ENCODE assay signal across 9 cellular contexts in the genomic region with DNA sequence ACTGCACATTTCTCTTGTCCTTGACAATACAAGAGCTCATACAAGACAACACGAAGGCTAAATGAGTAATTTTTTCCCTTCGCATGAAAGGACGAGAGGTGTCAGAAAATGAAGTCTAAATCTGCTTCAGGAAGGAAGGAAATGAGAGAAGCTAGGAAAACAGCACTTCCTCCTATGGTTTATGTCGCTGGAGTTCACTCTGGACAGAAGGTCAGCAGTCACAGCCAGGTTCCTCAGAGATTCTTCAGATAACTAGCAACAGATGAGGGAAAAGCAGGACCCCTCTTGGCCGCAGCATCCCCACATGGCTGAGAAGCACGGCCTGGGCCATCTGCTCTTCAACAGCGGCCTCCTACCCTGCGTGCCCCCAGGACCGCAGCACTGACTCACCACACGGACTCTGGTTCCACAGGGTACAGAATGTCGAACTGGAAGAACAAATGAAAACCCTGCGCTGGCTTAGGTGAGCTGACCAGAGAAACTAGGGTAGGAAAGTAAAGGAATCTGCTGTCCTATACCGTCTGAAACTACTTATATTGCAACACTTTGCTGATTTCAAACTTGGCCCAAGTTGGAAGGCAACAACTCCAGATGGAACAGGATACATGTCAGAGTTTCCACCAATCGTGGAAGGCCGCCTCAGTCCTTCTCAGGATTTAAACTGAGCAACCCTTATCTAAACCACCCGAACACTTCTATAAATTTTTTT. TPM values are rescaled to one million over a fixed set of nuclear protein-coding genes. Genes with fewer than 3 reads are reported as not detected.
DNase-seq lines count a peak whose midpoint lies in the region; ATAC-seq and TF ChIP-seq lines count a peak whose summit lies in the region.
"Had no signal": no experiment of that assay in that cellular context is flagged by ENCODE, and none has a peak within 500 bp of the region (broad histone marks: within the 10 kb centered on the region; RNA-seq: fewer than 3 reads in every experiment).

No MANE protein-coding gene starts in this region.

- TF ChIP-seq RAD21 in liver (IDR thresholded peaks at IDR 0.05) = peak in 1 of 2 donors; percentile 8

- no peak overlapping the region for H2AFZ ChIP-seq in mammary epithelial cell (ENCODE audit: low read depth, low read length)

- peaks cover 99% of the 10 kb centered on the region for H3K79me2 ChIP-seq in mammary epithelial cell (ENCODE audit: insufficient read depth, low read length)

- dilution Hi-C loops in mammary epithelial cell (cut with HindIII; ENCODE audit: low sequenced_read_pairs) = no loop called here

- H3K27me3 ChIP-seq in mammary epithelial cell (ENCODE audit: insufficient read depth, low read length) = no peaks in the 10 kb centered on the region
- no peaks in the 10 kb centered on the region for H3K27me3 ChIP-seq in liver (ENCODE audit: control insufficient read depth in 4 of 4, insufficient read depth in 4 of 4, low read length in 3 of 4)
- H3K27me3 ChIP-seq in tibial artery = no peaks in the 10 kb centered on the region

- H3K4me1 ChIP-seq in mammary epithelial cell (ENCODE audit: insufficient read depth, low read length) (peaks cover 24% of the 10 kb centered on the region), liver (ENCODE audit: control insufficient read depth in 4 of 4, insufficient read depth in 4 of 4, low read length in 3 of 4) (peaks cover 2 to 62% (median 40%) of the 10 kb centered on the region in 4 donors), tibial artery (peaks cover 0 to 14% (median 3%) of the 10 kb centered on the region in 4 donors)

- DNase-seq in mammary epithelial cell (no peak), tibial artery (peak in 1 of 2 donors; percentile 47)
- DNase-seq in stimulated activated naive CD4-positive, alpha-beta T cell treated with Interleukin-2 at 50 U/mL for 16 hours (lab: John Stamatoyannopoulos, UW) = no peak
- DNase-seq in activated effector memory CD4-positive, alpha-beta T cell treated with anti-CD3 and anti-CD28 coated beads, Interleukin-2, amount 50 U/mL, for 16 hours = no peak
- DNase-seq: H9 had no signal

- no peaks in the 10 kb centered on the region for H3K9me3 ChIP-seq in mammary epithelial cell (replicated peaks; ENCODE audit: insufficient read depth, low read length)
- H3K9me3 ChIP-seq in liver (ENCODE audit: control insufficient read depth in 4 of 4, low read length in 3 of 4) = no peaks in the 10 kb centered on the region
- H3K9me3 ChIP-seq in tibial artery = no peaks in the 10 kb centered on the region

- TF ChIP-seq CTCF in mammary epithelial cell (conservative IDR thresholded peaks at IDR 0.05 in 1 of 2, IDR thresholded peaks at IDR 0.05 in 1 of 2; ENCODE audit: extremely low read depth in 1 of 2, insufficient read depth in 1 of 2, low read depth in 1 of 2, low read length in 2 of 2) (no peak), liver (IDR thresholded peaks at IDR 0.05; ENCODE audit: low read depth, low read length, missing input control) (no peak), tibial artery (IDR thresholded peaks at IDR 0.05) (no peak)

- H4K20me1 ChIP-seq in mammary epithelial cell (ENCODE audit: insufficient read depth, low read length) = no peaks in the 10 kb centered on the region

- peaks cover 2% of the 10 kb centered on the region for H3K36me3 ChIP-seq in mammary epithelial cell (ENCODE audit: insufficient read depth, low read length)
- H3K36me3 ChIP-seq in liver (ENCODE audit: control insufficient read depth in 4 of 4, insufficient read depth in 3 of 4, low read depth in 1 of 4, low read length in 3 of 4) = no peaks in the 10 kb centered on the region
- no peaks in the 10 kb centered on the region for H3K36me3 ChIP-seq in tibial artery

- BruUV-seq in mammary epithelial cell (replicated peaks; lab: Mats Ljungman, UMichigan) = no TSS peak

- intact Hi-C loops in mammary epithelial cell (cut with micrococcal nuclease) = no loop called here
- intact Hi-C loops in tibial artery (cut with DNase I; ENCODE audit: low total_unique reads) = no loop called here

- H3K9ac ChIP-seq in mammary epithelial cell (ENCODE audit: insufficient read depth, low read length) (peak overlapping the region; percentile 49), liver (ENCODE audit: low read depth in 1 of 2, low read length in 2 of 2) (peak overlapping the region in 1 of 2 donors; percentile 47)

- ATAC-seq in HG03175 (IDR thresholded peaks at IDR 0.05; ENCODE audit: unreplicated experiment) (peak; percentile 60), GM21381 (IDR thresholded peaks at IDR 0.05; ENCODE audit: unreplicated experiment) (no peak), GM21423 (IDR thresholded peaks at IDR 0.05; ENCODE audit: unreplicated experiment) (no peak)

- CTCF ChIA-PET in mammary epithelial cell (lab: Charles Lee; ENCODE audit: low non-redundant PET) = interaction anchor here (1.1 kb wide), 1 partner anchor 62 kb away, joined by 3 read pairs; no protein-coding TSS in a partner anchor

- 95% methylated on average over 15 of the region's 16 CpGs for WGBS in mammary epithelial cell (ENCODE audit: low coverage, missing lambda C conversion rate)
- 66% methylated on average over 16 of the region's 16 CpGs for WGBS in liver

- H3K4me3 ChIP-seq in mammary epithelial cell (replicated peaks in 1 of 3; ENCODE audit: insufficient read depth in 1 of 3, low read depth in 2 of 3, low read length in 3 of 3) (no peak overlapping the region), liver (ENCODE audit: low read depth in 1 of 3, low read length in 3 of 3) (no peak overlapping the region), tibial artery (no peak overlapping the region)

- H3K27ac ChIP-seq in mammary epithelial cell (ENCODE audit: insufficient read depth, low read depth, low read length) = peak overlapping the region; percentile 96
- peak overlapping the region; percentile 58 to 73 for H3K27ac ChIP-seq in liver (ENCODE audit: low read depth in 1 of 2, low read length in 2 of 2)
- peak overlapping the region; percentile 31 to 56 for H3K27ac ChIP-seq in tibial artery

- H3K4me2 ChIP-seq in mammary epithelial cell (ENCODE audit: insufficient read depth, low read depth, low read length) = no peak overlapping the region

- in situ Hi-C loops in mammary epithelial cell (cut with MboI; ENCODE audit: low sequenced_read_pairs in 2 of 2) = no loop called here

TF ChIP-seq in liver, 16 proteins besides CTCF, POLR2A, EP300 and RAD21 (continues in another document):
- no peak for TF ChIP-seq RXRA (IDR thresholded peaks at IDR 0.05)
- no peak for TF ChIP-seq GABPA (IDR thresholded peaks at IDR 0.05 in 1 of 2, conservative IDR thresholded peaks at IDR 0.05 in 1 of 2)
- peak in 1 of 2 donors; percentile 37 for TF ChIP-seq HNF4A (conservative IDR thresholded peaks at IDR 0.05)
- no peak for TF ChIP-seq FOXA2 (IDR thresholded peaks at IDR 0.05)
- TF ChIP-seq, protein P1, sequence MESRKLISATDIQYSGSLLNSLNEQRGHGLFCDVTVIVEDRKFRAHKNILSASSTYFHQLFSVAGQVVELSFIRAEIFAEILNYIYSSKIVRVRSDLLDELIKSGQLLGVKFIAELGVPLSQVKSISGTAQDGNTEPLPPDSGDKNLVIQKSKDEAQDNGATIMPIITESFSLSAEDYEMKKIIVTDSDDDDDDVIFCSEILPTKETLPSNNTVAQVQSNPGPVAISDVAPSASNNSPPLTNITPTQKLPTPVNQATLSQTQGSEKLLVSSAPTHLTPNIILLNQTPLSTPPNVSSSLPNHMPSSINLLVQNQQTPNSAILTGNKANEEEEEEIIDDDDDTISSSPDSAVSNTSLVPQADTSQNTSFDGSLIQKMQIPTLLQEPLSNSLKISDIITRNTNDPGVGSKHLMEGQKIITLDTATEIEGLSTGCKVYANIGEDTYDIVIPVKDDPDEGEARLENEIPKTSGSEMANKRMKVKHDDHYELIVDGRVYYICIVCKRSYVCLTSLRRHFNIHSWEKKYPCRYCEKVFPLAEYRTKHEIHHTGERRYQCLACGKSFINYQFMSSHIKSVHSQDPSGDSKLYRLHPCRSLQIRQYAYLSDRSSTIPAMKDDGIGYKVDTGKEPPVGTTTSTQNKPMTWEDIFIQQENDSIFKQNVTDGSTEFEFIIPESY (IDR thresholded peaks at IDR 0.05) = no peak
- peak; percentile 30 for TF ChIP-seq MAX (IDR thresholded peaks at IDR 0.05)
- TF ChIP-seq SP1 (IDR thresholded peaks at IDR 0.05) = peak; percentile 7
- peak; percentile 81 for TF ChIP-seq NR2F2 (IDR thresholded peaks at IDR 0.05)
- no peak for TF ChIP-seq YY1 (IDR thresholded peaks at IDR 0.05)
- TF ChIP-seq JUND (IDR thresholded peaks at IDR 0.05) = peak in 1 of 2 donors; percentile 55
- TF ChIP-seq, protein P2, sequence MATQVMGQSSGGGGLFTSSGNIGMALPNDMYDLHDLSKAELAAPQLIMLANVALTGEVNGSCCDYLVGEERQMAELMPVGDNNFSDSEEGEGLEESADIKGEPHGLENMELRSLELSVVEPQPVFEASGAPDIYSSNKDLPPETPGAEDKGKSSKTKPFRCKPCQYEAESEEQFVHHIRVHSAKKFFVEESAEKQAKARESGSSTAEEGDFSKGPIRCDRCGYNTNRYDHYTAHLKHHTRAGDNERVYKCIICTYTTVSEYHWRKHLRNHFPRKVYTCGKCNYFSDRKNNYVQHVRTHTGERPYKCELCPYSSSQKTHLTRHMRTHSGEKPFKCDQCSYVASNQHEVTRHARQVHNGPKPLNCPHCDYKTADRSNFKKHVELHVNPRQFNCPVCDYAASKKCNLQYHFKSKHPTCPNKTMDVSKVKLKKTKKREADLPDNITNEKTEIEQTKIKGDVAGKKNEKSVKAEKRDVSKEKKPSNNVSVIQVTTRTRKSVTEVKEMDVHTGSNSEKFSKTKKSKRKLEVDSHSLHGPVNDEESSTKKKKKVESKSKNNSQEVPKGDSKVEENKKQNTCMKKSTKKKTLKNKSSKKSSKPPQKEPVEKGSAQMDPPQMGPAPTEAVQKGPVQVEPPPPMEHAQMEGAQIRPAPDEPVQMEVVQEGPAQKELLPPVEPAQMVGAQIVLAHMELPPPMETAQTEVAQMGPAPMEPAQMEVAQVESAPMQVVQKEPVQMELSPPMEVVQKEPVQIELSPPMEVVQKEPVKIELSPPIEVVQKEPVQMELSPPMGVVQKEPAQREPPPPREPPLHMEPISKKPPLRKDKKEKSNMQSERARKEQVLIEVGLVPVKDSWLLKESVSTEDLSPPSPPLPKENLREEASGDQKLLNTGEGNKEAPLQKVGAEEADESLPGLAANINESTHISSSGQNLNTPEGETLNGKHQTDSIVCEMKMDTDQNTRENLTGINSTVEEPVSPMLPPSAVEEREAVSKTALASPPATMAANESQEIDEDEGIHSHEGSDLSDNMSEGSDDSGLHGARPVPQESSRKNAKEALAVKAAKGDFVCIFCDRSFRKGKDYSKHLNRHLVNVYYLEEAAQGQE (IDR thresholded peaks at IDR 0.05) = no peak
- no peak for TF ChIP-seq HNF4G (IDR thresholded peaks at IDR 0.05)
- no peak for TF ChIP-seq TAF1 (conservative IDR thresholded peaks at IDR 0.05)
- no peak for TF ChIP-seq EGR1 (IDR thresholded peaks at IDR 0.05; ENCODE audit: low read depth in 2 of 2)

RNA-seq across cellular contexts. Expression of gene DNMBP, which starts 26.3 kb away (rescaled TPM):
- total RNA-seq in mammary epithelial cell (10 to 100 TPM in 1 of 2 donors, 1 to 10 TPM in 1; 8.7 to 17.6 TPM), liver (10 to 100 TPM in 1 of 2 donors, 1 to 10 TPM in 1; 3.8 to 12.6 TPM)
- polyA plus RNA-seq in mammary epithelial cell (17.4 TPM), liver (1 to 10 TPM; 4.2 to 6.4 TPM)
- 33.6 TPM for polyA minus RNA-seq in mammary epithelial cell

Comparison
In these comparisons a context has a peak if more than half of its experiments do, and no peak if none do; other contexts are left out.
1. H3K27ac ChIP-seq: peak in every context shown above with its lines; median percentile 96 in mammary epithelial cell; 66 in liver; 44 in tibial artery.